9 cellular contexts compared by ENCODE assay signal in genomic region chr18:45275367-45276113, GRCh38.
DNase-seq lines count a peak whose midpoint lies in the region; ATAC-seq, FAIRE-seq and TF ChIP-seq lines count a peak whose summit lies in the region.
"Had no signal": no experiment of that assay in that cellular context is flagged by ENCODE, and none has a peak within 500 bp of the region (broad histone marks: within the 10 kb centered on the region; RNA-seq: fewer than 3 reads in every experiment).

No MANE protein-coding gene starts in this region.

- dilution Hi-C loops in endothelial cell of umbilical vein (cut with MboI; ENCODE audit: extremely low pct_ligation_motif_present, low sequenced_read_pairs): no loop called here

- H2AFZ ChIP-seq in endothelial cell of umbilical vein (ENCODE audit: low read depth, low read length): no peak overlapping the region
- no peak overlapping the region for H2AFZ ChIP-seq in smooth muscle cell (ENCODE audit: low read depth)

- DNase-seq in SIG-M5 treated with dmso at 0.1 percent for 504 hours (lab: John Stamatoyannopoulos, UW; ENCODE audit: unreplicated experiment): peak; percentile 35
- DNase-seq in SIG-M5 (lab: John Stamatoyannopoulos, UW): no peak
- peak; percentile 63 for DNase-seq in NCI-H82 (lab: John Stamatoyannopoulos, UW)
- peak; percentile 24 for DNase-seq in endothelial cell of umbilical vein (ENCODE audit: low read depth, low spot score)
- no peak for DNase-seq in smooth muscle cell (lab: John Stamatoyannopoulos, UW; ENCODE audit: unreplicated experiment)
- no peak for DNase-seq in NCI-H2081 treated with DMSO at 0.1 percent for 48 hours (lab: John Stamatoyannopoulos, UW)

- H3K27ac ChIP-seq in endothelial cell of umbilical vein (ENCODE audit: insufficient read depth, low read depth, low read length) (no peak overlapping the region), smooth muscle cell (ENCODE audit: low read depth) (no peak overlapping the region)

- H3K36me3 ChIP-seq in endothelial cell of umbilical vein (ENCODE audit: control insufficient read depth in 2 of 2, extremely low read depth in 1 of 2, insufficient read depth in 2 of 2, low read length in 2 of 2) (no peaks in the 10 kb centered on the region), smooth muscle cell (ENCODE audit: low read depth) (no peaks in the 10 kb centered on the region)

- no peaks in the 10 kb centered on the region for H3K9me1 ChIP-seq in endothelial cell of umbilical vein (replicated peaks; ENCODE audit: control insufficient read depth, extremely low read depth, insufficient read depth, low read length)

- TF ChIP-seq CTCF in endothelial cell of umbilical vein (IDR thresholded peaks at IDR 0.05; ENCODE audit: extremely low read depth in 1 of 2, insufficient read depth in 1 of 2, low read depth in 1 of 2, low read length in 2 of 2) (peak; percentile 42 to 47), smooth muscle cell (IDR thresholded peaks at IDR 0.05; ENCODE audit: borderline replicate concordance, insufficient read depth, poor library complexity, severe bottlenecking) (peak; percentile 77)

- WGBS in smooth muscle cell (ENCODE audit: low lambda C conversion rate): 73% methylated on average over 5 of the region's 5 CpGs

- H3F3A ChIP-seq in smooth muscle cell (ENCODE audit: low read depth): no peaks in the 10 kb centered on the region

- no peaks in the 10 kb centered on the region for H3K79me2 ChIP-seq in endothelial cell of umbilical vein (ENCODE audit: control insufficient read depth, insufficient read depth, low read length)
- no peaks in the 10 kb centered on the region for H3K79me2 ChIP-seq in smooth muscle cell (ENCODE audit: low read depth)

- TF ChIP-seq POLR2A in endothelial cell of umbilical vein (IDR thresholded peaks at IDR 0.05; ENCODE audit: low read depth, low read length): no peak

- POLR2A ChIA-PET in endothelial cell of umbilical vein (lab: Charles Lee): no interaction called here

- H3K9ac ChIP-seq in endothelial cell of umbilical vein (replicated peaks; ENCODE audit: extremely low read depth, insufficient read depth, low read length): no peak overlapping the region
- no peak overlapping the region for H3K9ac ChIP-seq in smooth muscle cell (ENCODE audit: low read depth)

- no peaks in the 10 kb centered on the region for H3K27me3 ChIP-seq in endothelial cell of umbilical vein (ENCODE audit: control insufficient read depth in 2 of 2, insufficient read depth in 2 of 2, low read length in 2 of 2)
- no peaks in the 10 kb centered on the region for H3K27me3 ChIP-seq in smooth muscle cell (ENCODE audit: low read depth)

- H3K4me3 ChIP-seq in endothelial cell of umbilical vein (replicated peaks in 1 of 3; ENCODE audit: insufficient read depth in 1 of 3, low read depth in 1 of 3, low read length in 3 of 3) (no peak overlapping the region), smooth muscle cell (no peak overlapping the region)

- no peak overlapping the region for H3K4me2 ChIP-seq in endothelial cell of umbilical vein (ENCODE audit: insufficient read depth, low read length)
- no peak overlapping the region for H3K4me2 ChIP-seq in smooth muscle cell

- H3K9me3 ChIP-seq in endothelial cell of umbilical vein (replicated peaks; ENCODE audit: control insufficient read depth, insufficient read depth, low read length): no peaks in the 10 kb centered on the region
- no peaks in the 10 kb centered on the region for H3K9me3 ChIP-seq in smooth muscle cell (replicated peaks; ENCODE audit: low read depth)

- peak; percentile 55 for FAIRE-seq in endothelial cell of umbilical vein (lab: Jason Lieb, UNC)
- FAIRE-seq: G401.6 had no signal

- intact Hi-C loops in endothelial cell of umbilical vein (cut with micrococcal nuclease): loop anchor here (10.0 kb wide), 1 partner anchor 109 kb away; no protein-coding TSS in a partner anchor

- no peaks in the 10 kb centered on the region for H3K4me1 ChIP-seq in endothelial cell of umbilical vein (ENCODE audit: control insufficient read depth, extremely low read depth, insufficient read depth, low read length)
- H3K4me1 ChIP-seq in smooth muscle cell (ENCODE audit: low read depth): no peaks in the 10 kb centered on the region

- CTCF ChIA-PET in endothelial cell of umbilical vein (lab: Charles Lee): interaction anchor here (1.8 kb wide), 1 partner anchor 22 kb away, joined by 3 read pairs; no protein-coding TSS in a partner anchor

- H4K20me1 ChIP-seq in endothelial cell of umbilical vein (replicated peaks; ENCODE audit: control insufficient read depth, extremely low read depth, insufficient read depth, low read length) (no peaks in the 10 kb centered on the region), smooth muscle cell (ENCODE audit: low read depth) (no peaks in the 10 kb centered on the region)

- ATAC-seq in GM19397 (IDR thresholded peaks at IDR 0.05; ENCODE audit: unreplicated experiment) (no peak), HG03460 (IDR thresholded peaks at IDR 0.05; ENCODE audit: unreplicated experiment) (no peak)

- no TSS peak for BruUV-seq in endothelial cell of umbilical vein (replicated peaks; lab: Mats Ljungman, UMichigan)

TF ChIP-seq in endothelial cell of umbilical vein, 7 proteins besides CTCF, POLR2A, EP300 and RAD21:
- TF ChIP-seq, protein P1, sequence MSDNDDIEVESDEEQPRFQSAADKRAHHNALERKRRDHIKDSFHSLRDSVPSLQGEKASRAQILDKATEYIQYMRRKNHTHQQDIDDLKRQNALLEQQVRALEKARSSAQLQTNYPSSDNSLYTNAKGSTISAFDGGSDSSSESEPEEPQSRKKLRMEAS (IDR thresholded peaks at IDR 0.05; ENCODE audit: insufficient read depth, insufficient read length): no peak
- no peak for TF ChIP-seq EZH2 (IDR thresholded peaks at IDR 0.05; ENCODE audit: borderline replicate concordance, low read depth, low read length, severe bottlenecking)
- TF ChIP-seq FOS (IDR thresholded peaks at IDR 0.05; ENCODE audit: borderline replicate concordance, insufficient read depth, low read length): no peak
- no peak for TF ChIP-seq GATA2 (IDR thresholded peaks at IDR 0.05; ENCODE audit: insufficient read depth, insufficient read length, low read depth, low read length)
- TF ChIP-seq POLR2AphosphoS5 (IDR thresholded peaks at IDR 0.05; ENCODE audit: insufficient read depth, low read depth, low read length): no peak
- no peak for TF ChIP-seq JUN (IDR thresholded peaks at IDR 0.05; ENCODE audit: borderline replicate concordance, insufficient read depth, insufficient read length, low read depth)

Comparison
In these comparisons a context has a peak if more than half of its experiments do, and no peak if none do; other contexts are left out.
1. DNase-seq: peak in SIG-M5 treated with dmso at 0.1 percent for 504 hours (single experiment), NCI-H82 (single experiment) and endothelial cell of umbilical vein (single experiment); none in SIG-M5 (single experiment), smooth muscle cell (single experiment) and NCI-H2081 treated with DMSO at 0.1 percent for 48 hours (single experiment).